8 cellular contexts compared by ENCODE assay signal in genomic region chr19:37594064-37594981, GRCh38. TPM values are rescaled to one million over a fixed set of nuclear protein-coding genes. Genes with fewer than 3 reads are reported as not detected.
DNase-seq lines count a peak whose midpoint lies in the region; ATAC-seq and TF ChIP-seq lines count a peak whose summit lies in the region.

Gene ZNF540 (plus strand): TSS chr19:37594876. CDS start chr19:37598448, 3,572 bp downstream.
Gene ZNF571 (minus strand): TSS chr19:37594792. CDS start chr19:37586676, 8,116 bp downstream.

- DNase-seq in AG09309 (ENCODE audit: low read depth) (peak; percentile 75), NCI-H460 (ENCODE audit: extremely low read depth, low read depth) (peak; percentile 76), coronary artery (ENCODE audit: low spot score) (peak; percentile 94)
- peak; percentile 93 for DNase-seq in activated CD4-positive, alpha-beta T cell treated with anti-CD3 and anti-CD28 coated beads, Interleukin-2, amount 10 ng/mL, durations not matched to agents 7 days and 5 days
- peak; percentile 79 to 89 (median 88) for DNase-seq in stimulated activated CD4-positive, alpha-beta T cell treated with anti-CD3 and anti-CD28 coated beads, Interleukin-1b, Interleukin-23, amount 100 ng/mL, for 24 hours (ENCODE audit: low read depth in 4 of 4, low spot score in 1 of 4)

- peak; percentile 98 for ATAC-seq in GM19023 (IDR thresholded peaks at IDR 0.05; ENCODE audit: unreplicated experiment)
- peak; percentile 97 for ATAC-seq in HG03342 (IDR thresholded peaks at IDR 0.05; ENCODE audit: unreplicated experiment)

- peak within 1 kb of the TSS; percentile 86 for H3K4me3 ChIP-seq in AG09309 (ENCODE audit: control insufficient read depth, low read depth, low read length)
- peak within 1 kb of the TSS; percentile 75 for H3K4me3 ChIP-seq in coronary artery

- peaks cover 24% of the 10 kb centered on the region for H3K4me1 Mint-ChIP-seq in activated CD4-positive, alpha-beta T cell treated with anti-CD3 and anti-CD28 coated beads, Interleukin-2, amount 10 ng/mL, durations not matched to agents 7 days and 5 days

- H3K27me3 ChIP-seq in layer of hippocampus (ENCODE audit: control insufficient read depth, insufficient read depth, low read length): no peaks in the 10 kb centered on the region

- POLR2A ChIA-PET in activated CD4-positive, alpha-beta T cell treated with anti-CD3 and anti-CD28 coated beads, Interleukin-2, amount 10 ng/mL, durations not matched to agents 7 days and 5 days (lab: Charles Lee): interaction anchor here (0.6 to 0.9 kb wide), 4 partner anchors 88 to 782 kb away, joined by 3 to 4 read pairs (median 3); partner anchors contain the start of genes ZNF527, ZNF570 and ZNF793

- H3K27me3 Mint-ChIP-seq in activated CD4-positive, alpha-beta T cell treated with anti-CD3 and anti-CD28 coated beads, Interleukin-2, amount 10 ng/mL, durations not matched to agents 7 days and 5 days: no peaks in the 10 kb centered on the region

- CTCF ChIA-PET in activated CD4-positive, alpha-beta T cell treated with anti-CD3 and anti-CD28 coated beads, Interleukin-2, amount 10 ng/mL, durations not matched to agents 7 days and 5 days (lab: Charles Lee): interaction anchor here (0.8 to 2.3 kb wide), 5 partner anchors 9 to 621 kb away, joined by 3 to 5 read pairs (median 4); partner anchors contain the start of gene ZNF527

- H3K27ac Mint-ChIP-seq in activated CD4-positive, alpha-beta T cell treated with anti-CD3 and anti-CD28 coated beads, Interleukin-2, amount 10 ng/mL, durations not matched to agents 7 days and 5 days: peak within 1 kb of the TSS; percentile 93

- TF ChIP-seq CTCF in AG09309 (IDR thresholded peaks at IDR 0.05; ENCODE audit: control insufficient read depth, insufficient read depth, low read depth, low read length, missing control alignments) (no peak), coronary artery (IDR thresholded peaks at IDR 0.05) (no peak)

- H3K4me3 Mint-ChIP-seq in activated CD4-positive, alpha-beta T cell treated with anti-CD3 and anti-CD28 coated beads, Interleukin-2, amount 10 ng/mL, durations not matched to agents 7 days and 5 days: peak within 1 kb of the TSS; percentile 89

- H3K36me3 Mint-ChIP-seq in activated CD4-positive, alpha-beta T cell treated with anti-CD3 and anti-CD28 coated beads, Interleukin-2, amount 10 ng/mL, durations not matched to agents 7 days and 5 days (ENCODE audit: low read depth): peaks cover 21% of the 10 kb centered on the region

- H3K27ac ChIP-seq in coronary artery (peak within 1 kb of the TSS; percentile 85 to 87), layer of hippocampus (ENCODE audit: low read depth, low read length) (peak within 1 kb of the TSS; percentile 82)

- peaks cover 24% of the 10 kb centered on the region for H3K9me3 Mint-ChIP-seq in activated CD4-positive, alpha-beta T cell treated with anti-CD3 and anti-CD28 coated beads, Interleukin-2, amount 10 ng/mL, durations not matched to agents 7 days and 5 days

RNA-seq across cellular contexts. Expression of gene ZNF540, which starts in this region (rescaled TPM):
- 0.30 and 0.61 TPM in 2 replicates for total RNA-seq in NCI-H460 (2014; rRNA removed; shearing (Covaris generic))
- polyA plus RNA-seq in NCI-H460 (2014; cell fraction: nucleus; rRNA removed): 0.67 and 0.86 TPM in 2 replicates
- total RNA-seq in activated CD4-positive, alpha-beta T cell treated with anti-CD3 and anti-CD28 coated beads, Interleukin-2, amount 10 ng/mL, durations not matched to agents 7 days and 5 days: 1 to 10 TPM; 1.2 to 1.8 TPM

RNA-seq across cellular contexts. Expression of gene ZNF571, which starts in this region (rescaled TPM):
- 3.4 and 4.1 TPM in 2 replicates for total RNA-seq in NCI-H460 (2014; rRNA removed; shearing (Covaris generic))
- 2.8 and 3.1 TPM in 2 replicates for polyA plus RNA-seq in NCI-H460 (2014; cell fraction: nucleus; rRNA removed)
- total RNA-seq in activated CD4-positive, alpha-beta T cell treated with anti-CD3 and anti-CD28 coated beads, Interleukin-2, amount 10 ng/mL, durations not matched to agents 7 days and 5 days: 1 to 10 TPM; 1.6 to 2.4 TPM

Comparison
In these comparisons a context has a peak if more than half of its experiments do, and no peak if none do; other contexts are left out.
1. Peak in every context shown above with its lines: DNase-seq, ATAC-seq, H3K4me3 ChIP-seq and H3K27ac ChIP-seq.